1 cellular context compared by ENCODE assay signal in genomic region chr12:125065753-125066570, GRCh38.
TF ChIP-seq lines count a peak whose summit lies in the region.

No MANE protein-coding gene starts in this region.

TF ChIP-seq in HepG2, 621 proteins besides CTCF, POLR2A, EP300 and RAD21 (continued from another document and continues in another):
- TF ChIP-seq RFX5 (IDR thresholded peaks at IDR 0.05; ENCODE audit: low read depth, low read length): no peak
- TF ChIP-seq FOXO1 (CRISPR knock-in tag; IDR thresholded peaks at IDR 0.05): no peak
- no peak for TF ChIP-seq ZNF703 (CRISPR knock-in tag; IDR thresholded peaks at IDR 0.05; ENCODE audit: borderline replicate concordance)
- TF ChIP-seq ZNF816 (CRISPR knock-in tag; IDR thresholded peaks at IDR 0.05; ENCODE audit: borderline replicate concordance): 0 out of 2 replicates have a peak, but pooled peaks have one; percentile 36
- TF ChIP-seq THAP8 (CRISPR knock-in tag; IDR thresholded peaks at IDR 0.05; ENCODE audit: borderline replicate concordance): peak; percentile 9; the same call in 1 of the 2 replicates
- TF ChIP-seq EED (CRISPR knock-in tag; IDR thresholded peaks at IDR 0.05): peak; percentile 70; the same call in 1 of the 2 replicates
- 0 out of 2 replicates have a peak, but pooled peaks have one; percentile 52 for TF ChIP-seq ZFP82 (CRISPR knock-in tag; IDR thresholded peaks at IDR 0.05; ENCODE audit: borderline replicate concordance)
- peak; percentile 23; the same call in 1 of the 2 replicates for TF ChIP-seq ZNF563 (CRISPR knock-in tag; IDR thresholded peaks at IDR 0.05)
- TF ChIP-seq SMC3 (IDR thresholded peaks at IDR 0.05; ENCODE audit: low read length): no peak
- TF ChIP-seq KAT7 (CRISPR knock-in tag; IDR thresholded peaks at IDR 0.05; ENCODE audit: borderline replicate concordance): 0 out of 2 replicates have a peak, but pooled peaks have one; percentile 10
- peak; percentile 52; the same call in 1 of the 2 replicates for TF ChIP-seq ARID4A (CRISPR knock-in tag; IDR thresholded peaks at IDR 0.05; ENCODE audit: borderline replicate concordance)
- 0 out of 2 replicates have a peak, but pooled peaks have one; percentile 16 for TF ChIP-seq HIVEP1 (CRISPR knock-in tag; IDR thresholded peaks at IDR 0.05)
- TF ChIP-seq MXD3 (CRISPR knock-in tag; IDR thresholded peaks at IDR 0.05): 0 out of 2 replicates have a peak, but pooled peaks have one; percentile 9
- TF ChIP-seq ZNF747 (CRISPR knock-in tag; IDR thresholded peaks at IDR 0.05; ENCODE audit: borderline replicate concordance): peak; percentile 8; the same call in 1 of the 2 replicates
- 0 out of 2 replicates have a peak, but pooled peaks have one; percentile 4 for TF ChIP-seq ZC3H13 (CRISPR knock-in tag; IDR thresholded peaks at IDR 0.05)
- no peak for TF ChIP-seq ZNF768 (CRISPR knock-in tag; IDR thresholded peaks at IDR 0.05)
- TF ChIP-seq ZNF317 (CRISPR knock-in tag; IDR thresholded peaks at IDR 0.05): 0 out of 2 replicates have a peak, but pooled peaks have one; percentile 30
- peak; percentile 42; the same call in 1 of the 2 replicates for TF ChIP-seq ZFX (CRISPR knock-in tag; IDR thresholded peaks at IDR 0.05; ENCODE audit: low read depth)
- TF ChIP-seq, protein P1, sequence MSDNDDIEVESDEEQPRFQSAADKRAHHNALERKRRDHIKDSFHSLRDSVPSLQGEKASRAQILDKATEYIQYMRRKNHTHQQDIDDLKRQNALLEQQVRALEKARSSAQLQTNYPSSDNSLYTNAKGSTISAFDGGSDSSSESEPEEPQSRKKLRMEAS (IDR thresholded peaks at IDR 0.05): peak; percentile 66
- TF ChIP-seq, protein P2, sequence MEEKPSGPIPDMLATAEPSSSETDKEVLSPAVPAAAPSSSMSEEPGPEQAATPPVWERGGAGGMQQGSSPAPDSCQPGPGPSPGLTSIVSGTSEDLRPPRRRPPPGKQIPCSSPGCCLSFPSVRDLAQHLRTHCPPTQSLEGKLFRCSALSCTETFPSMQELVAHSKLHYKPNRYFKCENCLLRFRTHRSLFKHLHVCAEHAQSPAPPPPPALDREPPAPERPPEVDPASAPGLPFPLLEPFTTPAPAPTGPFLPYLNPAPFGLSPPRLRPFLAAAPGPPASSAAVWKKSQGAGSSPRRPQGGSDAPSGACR (CRISPR knock-in tag; IDR thresholded peaks at IDR 0.05): 0 out of 2 replicates have a peak, but pooled peaks have one; percentile 23
- no peak for TF ChIP-seq KLF16 (CRISPR knock-in tag; IDR thresholded peaks at IDR 0.05)
- TF ChIP-seq ZNF670 (CRISPR knock-in tag; IDR thresholded peaks at IDR 0.05; ENCODE audit: borderline replicate concordance): peak; percentile 37; the same call in 1 of the 2 replicates
- TF ChIP-seq NR2F6 (IDR thresholded peaks at IDR 0.05): peak; percentile 32; the same call in 1 of the 2 replicates
- no peak for TF ChIP-seq NR2F6 (CRISPR knock-in tag; IDR thresholded peaks at IDR 0.05)
- peak; percentile 44 for TF ChIP-seq HDAC1 (CRISPR knock-in tag; IDR thresholded peaks at IDR 0.05)
- TF ChIP-seq ZNF441 (CRISPR knock-in tag; IDR thresholded peaks at IDR 0.05; ENCODE audit: borderline replicate concordance): no peak
- TF ChIP-seq EEA1 (CRISPR knock-in tag; IDR thresholded peaks at IDR 0.05; ENCODE audit: borderline replicate concordance): 0 out of 2 replicates have a peak, but pooled peaks have one; percentile 2
- 0 out of 2 replicates have a peak, but pooled peaks have one; percentile 11 for TF ChIP-seq ZNF619 (CRISPR knock-in tag; IDR thresholded peaks at IDR 0.05)
- TF ChIP-seq SALL2 (CRISPR knock-in tag; IDR thresholded peaks at IDR 0.05): peak; percentile 59; the same call in 1 of the 2 replicates
- TF ChIP-seq, protein P3, sequence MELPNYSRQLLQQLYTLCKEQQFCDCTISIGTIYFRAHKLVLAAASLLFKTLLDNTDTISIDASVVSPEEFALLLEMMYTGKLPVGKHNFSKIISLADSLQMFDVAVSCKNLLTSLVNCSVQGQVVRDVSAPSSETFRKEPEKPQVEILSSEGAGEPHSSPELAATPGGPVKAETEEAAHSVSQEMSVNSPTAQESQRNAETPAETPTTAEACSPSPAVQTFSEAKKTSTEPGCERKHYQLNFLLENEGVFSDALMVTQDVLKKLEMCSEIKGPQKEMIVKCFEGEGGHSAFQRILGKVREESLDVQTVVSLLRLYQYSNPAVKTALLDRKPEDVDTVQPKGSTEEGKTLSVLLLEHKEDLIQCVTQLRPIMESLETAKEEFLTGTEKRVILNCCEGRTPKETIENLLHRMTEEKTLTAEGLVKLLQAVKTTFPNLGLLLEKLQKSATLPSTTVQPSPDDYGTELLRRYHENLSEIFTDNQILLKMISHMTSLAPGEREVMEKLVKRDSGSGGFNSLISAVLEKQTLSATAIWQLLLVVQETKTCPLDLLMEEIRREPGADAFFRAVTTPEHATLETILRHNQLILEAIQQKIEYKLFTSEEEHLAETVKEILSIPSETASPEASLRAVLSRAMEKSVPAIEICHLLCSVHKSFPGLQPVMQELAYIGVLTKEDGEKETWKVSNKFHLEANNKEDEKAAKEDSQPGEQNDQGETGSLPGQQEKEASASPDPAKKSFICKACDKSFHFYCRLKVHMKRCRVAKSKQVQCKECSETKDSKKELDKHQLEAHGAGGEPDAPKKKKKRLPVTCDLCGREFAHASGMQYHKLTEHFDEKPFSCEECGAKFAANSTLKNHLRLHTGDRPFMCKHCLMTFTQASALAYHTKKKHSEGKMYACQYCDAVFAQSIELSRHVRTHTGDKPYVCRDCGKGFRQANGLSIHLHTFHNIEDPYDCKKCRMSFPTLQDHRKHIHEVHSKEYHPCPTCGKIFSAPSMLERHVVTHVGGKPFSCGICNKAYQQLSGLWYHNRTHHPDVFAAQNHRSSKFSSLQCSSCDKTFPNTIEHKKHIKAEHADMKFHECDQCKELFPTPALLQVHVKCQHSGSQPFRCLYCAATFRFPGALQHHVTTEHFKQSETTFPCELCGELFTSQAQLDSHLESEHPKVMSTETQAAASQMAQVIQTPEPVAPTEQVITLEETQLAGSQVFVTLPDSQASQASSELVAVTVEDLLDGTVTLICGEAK (IDR thresholded peaks at IDR 0.05): no peak
- TF ChIP-seq, protein P3 (CRISPR knock-in tag; IDR thresholded peaks at IDR 0.05): 0 out of 2 replicates have a peak, but pooled peaks have one; percentile 18
- peak; percentile 24; the same call in 1 of the 2 replicates for TF ChIP-seq KDM2A (CRISPR knock-in tag; IDR thresholded peaks at IDR 0.05; ENCODE audit: borderline replicate concordance, low read depth)
- TF ChIP-seq CC2D1A (CRISPR knock-in tag; IDR thresholded peaks at IDR 0.05): no peak
- TF ChIP-seq, protein P4, sequence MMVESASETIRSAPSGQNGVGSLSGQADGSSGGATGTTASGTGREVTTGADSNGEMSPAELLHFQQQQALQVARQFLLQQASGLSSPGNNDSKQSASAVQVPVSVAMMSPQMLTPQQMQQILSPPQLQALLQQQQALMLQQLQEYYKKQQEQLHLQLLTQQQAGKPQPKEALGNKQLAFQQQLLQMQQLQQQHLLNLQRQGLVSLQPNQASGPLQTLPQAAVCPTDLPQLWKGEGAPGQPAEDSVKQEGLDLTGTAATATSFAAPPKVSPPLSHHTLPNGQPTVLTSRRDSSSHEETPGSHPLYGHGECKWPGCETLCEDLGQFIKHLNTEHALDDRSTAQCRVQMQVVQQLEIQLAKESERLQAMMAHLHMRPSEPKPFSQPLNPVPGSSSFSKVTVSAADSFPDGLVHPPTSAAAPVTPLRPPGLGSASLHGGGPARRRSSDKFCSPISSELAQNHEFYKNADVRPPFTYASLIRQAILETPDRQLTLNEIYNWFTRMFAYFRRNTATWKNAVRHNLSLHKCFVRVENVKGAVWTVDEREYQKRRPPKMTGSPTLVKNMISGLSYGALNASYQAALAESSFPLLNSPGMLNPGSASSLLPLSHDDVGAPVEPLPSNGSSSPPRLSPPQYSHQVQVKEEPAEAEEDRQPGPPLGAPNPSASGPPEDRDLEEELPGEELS (CRISPR knock-in tag; IDR thresholded peaks at IDR 0.05): no peak
- TF ChIP-seq ZSCAN31 (CRISPR knock-in tag; IDR thresholded peaks at IDR 0.05; ENCODE audit: low read depth): no peak
- no peak for TF ChIP-seq PPARG (CRISPR knock-in tag; conservative IDR thresholded peaks at IDR 0.05)
- no peak for TF ChIP-seq RCOR2 (CRISPR knock-in tag; IDR thresholded peaks at IDR 0.05)
- TF ChIP-seq, protein P5, sequence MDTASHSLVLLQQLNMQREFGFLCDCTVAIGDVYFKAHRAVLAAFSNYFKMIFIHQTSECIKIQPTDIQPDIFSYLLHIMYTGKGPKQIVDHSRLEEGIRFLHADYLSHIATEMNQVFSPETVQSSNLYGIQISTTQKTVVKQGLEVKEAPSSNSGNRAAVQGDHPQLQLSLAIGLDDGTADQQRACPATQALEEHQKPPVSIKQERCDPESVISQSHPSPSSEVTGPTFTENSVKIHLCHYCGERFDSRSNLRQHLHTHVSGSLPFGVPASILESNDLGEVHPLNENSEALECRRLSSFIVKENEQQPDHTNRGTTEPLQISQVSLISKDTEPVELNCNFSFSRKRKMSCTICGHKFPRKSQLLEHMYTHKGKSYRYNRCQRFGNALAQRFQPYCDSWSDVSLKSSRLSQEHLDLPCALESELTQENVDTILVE (CRISPR knock-in tag; IDR thresholded peaks at IDR 0.05): no peak
- TF ChIP-seq ZMYM4 (CRISPR knock-in tag; IDR thresholded peaks at IDR 0.05): 0 out of 2 replicates have a peak, but pooled peaks have one; percentile 5
- TF ChIP-seq TERF1 (CRISPR knock-in tag; IDR thresholded peaks at IDR 0.05): no peak
